ENCODE assay signal across 8 cellular contexts in the genomic region with DNA sequence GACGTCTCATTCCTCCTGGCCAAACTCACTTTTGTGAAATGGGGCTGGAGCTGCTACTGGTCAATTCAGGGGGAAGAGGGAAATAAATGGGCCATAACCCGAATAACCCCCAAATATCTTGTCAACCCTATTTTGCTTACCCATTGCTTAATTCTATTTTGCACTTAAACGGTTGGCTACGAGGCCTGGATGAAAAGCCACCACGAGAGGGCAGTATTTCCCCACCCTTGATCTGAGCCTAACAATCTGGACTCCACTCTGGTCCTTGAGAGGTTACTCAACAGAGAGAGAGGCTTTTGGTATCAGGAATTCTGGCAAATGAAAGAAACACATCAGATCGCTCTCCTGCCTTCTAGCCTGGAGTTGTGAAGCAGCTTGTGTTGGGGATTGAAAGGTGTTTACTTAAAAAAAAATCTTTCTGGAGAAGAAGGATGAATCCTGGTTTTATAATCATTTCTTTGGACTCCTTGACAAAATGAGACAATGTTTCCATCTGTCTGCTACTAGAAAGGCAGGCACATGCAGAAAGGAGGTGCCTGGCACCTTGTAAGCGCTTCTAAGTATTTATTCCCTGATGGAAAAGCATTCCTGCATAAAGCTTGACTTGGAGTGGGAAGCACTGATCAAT. TPM values are rescaled to one million over a fixed set of nuclear protein-coding genes. Genes with fewer than 3 reads are reported as not detected.
DNase-seq lines count a peak whose midpoint lies in the region; ATAC-seq and TF ChIP-seq lines count a peak whose summit lies in the region.

No MANE protein-coding gene starts in this region.

- ATAC-seq in RWPE2 (ENCODE audit: low read depth) (peak; percentile 85; the same call in 2 of the 3 replicates), foreskin keratinocyte (peak; percentile 85), upper lobe of left lung (ENCODE audit: low FRiP score in 2 of 2) (peak; percentile 70 to 88), HG02623 (IDR thresholded peaks at IDR 0.05; ENCODE audit: unreplicated experiment) (no peak)

- H3K9ac ChIP-seq in Loucy (ENCODE audit: low read depth, low read length, poor library complexity, severe bottlenecking) = no peak overlapping the region

- H3F3A ChIP-seq in Loucy (ENCODE audit: low read depth) = no peaks in the 10 kb centered on the region

- TF ChIP-seq CTCF in Loucy (conservative IDR thresholded peaks at IDR 0.05; ENCODE audit: low read length) (peak; percentile 96), RWPE2 (IDR thresholded peaks at IDR 0.05; ENCODE audit: poor library complexity, severe bottlenecking) (peak; percentile 90), foreskin keratinocyte (conservative IDR thresholded peaks at IDR 0.05) (peak; percentile 93), ovary (IDR thresholded peaks at IDR 0.05) (peak; percentile 67 to 76 (median 71)), upper lobe of left lung (IDR thresholded peaks at IDR 0.05) (peak; percentile 44 to 84 (median 78))

- no peaks in the 10 kb centered on the region for H3K4me1 ChIP-seq in Loucy (ENCODE audit: insufficient read depth, low read length, poor library complexity, severe bottlenecking)
- no peaks in the 10 kb centered on the region for H3K4me1 ChIP-seq in RWPE2 (ENCODE audit: insufficient read depth, poor library complexity, severe bottlenecking)
- no peaks in the 10 kb centered on the region for H3K4me1 ChIP-seq in foreskin keratinocyte
- no peaks in the 10 kb centered on the region for H3K4me1 ChIP-seq in ovary (ENCODE audit: insufficient read depth)
- H3K4me1 ChIP-seq in upper lobe of left lung = peaks cover 0 to 5% (median 0%) of the 10 kb centered on the region in 4 donors

- H3K27me3 ChIP-seq in Loucy (ENCODE audit: insufficient read depth, low read length, poor library complexity, severe bottlenecking) = no peaks in the 10 kb centered on the region
- H3K27me3 ChIP-seq in RWPE2 (ENCODE audit: insufficient read depth, poor library complexity, severe bottlenecking) = no peaks in the 10 kb centered on the region
- no peaks in the 10 kb centered on the region for H3K27me3 ChIP-seq in foreskin keratinocyte
- H3K27me3 ChIP-seq in ovary = no peaks in the 10 kb centered on the region
- H3K27me3 ChIP-seq in upper lobe of left lung = no peaks in the 10 kb centered on the region

- no peak overlapping the region for H3K4me2 ChIP-seq in Loucy (ENCODE audit: low read depth, low read length, poor library complexity, severe bottlenecking)

- H3K4me3 ChIP-seq in Loucy (ENCODE audit: low read length, poor library complexity, severe bottlenecking) (no peak overlapping the region), RWPE2 (ENCODE audit: severe bottlenecking) (no peak overlapping the region), ovary (no peak overlapping the region), upper lobe of left lung (no peak overlapping the region)

- intact Hi-C loops in ovary (cut with DNase I) = loop anchor here in 3 of 4 donors (5.0 kb wide), 1 partner anchor 625 kb away; no protein-coding TSS in a partner anchor

- H3K9me3 ChIP-seq in Loucy (ENCODE audit: insufficient read depth, low read depth, low read length) (no peaks in the 10 kb centered on the region), RWPE2 (ENCODE audit: severe bottlenecking) (no peaks in the 10 kb centered on the region), ovary (no peaks in the 10 kb centered on the region), upper lobe of left lung (no peaks in the 10 kb centered on the region)

- no peak overlapping the region for H2AFZ ChIP-seq in Loucy (ENCODE audit: low read length)

- no peaks in the 10 kb centered on the region for H3K79me2 ChIP-seq in Loucy (ENCODE audit: insufficient read depth, low read length)

- H3K27ac ChIP-seq in RWPE2 (ENCODE audit: poor library complexity, severe bottlenecking) (no peak overlapping the region), foreskin keratinocyte (no peak overlapping the region), ovary (no peak overlapping the region), upper lobe of left lung (no peak overlapping the region)

- no peak for TF ChIP-seq POLR2A in ovary (IDR thresholded peaks at IDR 0.05)
- TF ChIP-seq POLR2A in upper lobe of left lung (IDR thresholded peaks at IDR 0.05) = no peak

- no peaks in the 10 kb centered on the region for H4K20me1 ChIP-seq in Loucy (ENCODE audit: insufficient read depth, low read length, poor library complexity, severe bottlenecking)

- no peaks in the 10 kb centered on the region for H3K9me2 ChIP-seq in Loucy (replicated peaks; ENCODE audit: low read depth, low read length)

- no peaks in the 10 kb centered on the region for H3K36me3 ChIP-seq in Loucy (ENCODE audit: insufficient read depth, low read length)
- H3K36me3 ChIP-seq in RWPE2 (ENCODE audit: low read depth) = no peaks in the 10 kb centered on the region
- no peaks in the 10 kb centered on the region for H3K36me3 ChIP-seq in ovary
- H3K36me3 ChIP-seq in upper lobe of left lung = no peaks in the 10 kb centered on the region

- WGBS in ovary, 3 donors = 13 to 15% (median 13%) methylated on average over 7 of the region's 7 CpGs
- WGBS in upper lobe of left lung, 2 donors = 18% methylated on average over 7 of the region's 7 CpGs

- TF ChIP-seq EP300 in ovary (IDR thresholded peaks at IDR 0.05) (no peak), upper lobe of left lung (IDR thresholded peaks at IDR 0.05) (no peak)

- peak; percentile 31 for DNase-seq in GDM1 (lab: John Stamatoyannopoulos, UW)
- no peak for DNase-seq in RWPE2 (ENCODE audit: low spot score)
- DNase-seq in activated effector memory CD4-positive, alpha-beta T cell treated with Interleukin-2 at 50 U/mL for 16 hours = peak; percentile 40
- peak in 1 of 2 donors; percentile 56 for DNase-seq in foreskin keratinocyte
- DNase-seq in ovary = peak; percentile 70 to 84 (median 81)
- DNase-seq in upper lobe of left lung = peak in 1 of 2 donors; percentile 69

RNA-seq across cellular contexts. Expression of gene FBXO21, which starts 22.4 kb away (rescaled TPM):
- 28.1 and 30.4 TPM in 2 replicates for total RNA-seq in foreskin keratinocyte
- polyA plus RNA-seq in foreskin keratinocyte = 8.0 and 9.3 TPM in 2 replicates
- 100 to 1,000 TPM in 6 of 7 donors, 10 to 100 TPM in 1; 86.8 to 287 (median 175) TPM for total RNA-seq in ovary
- 10 to 100 TPM; 47.8 to 61.6 TPM for polyA plus RNA-seq in ovary
- 100 to 1,000 TPM in 1 of 6 donors, 10 to 100 TPM in 5; 38.2 to 122 (median 59.0) TPM for total RNA-seq in upper lobe of left lung
